Comparison of ENCODE assay signal across 20 cellular contexts in the genomic region with DNA sequence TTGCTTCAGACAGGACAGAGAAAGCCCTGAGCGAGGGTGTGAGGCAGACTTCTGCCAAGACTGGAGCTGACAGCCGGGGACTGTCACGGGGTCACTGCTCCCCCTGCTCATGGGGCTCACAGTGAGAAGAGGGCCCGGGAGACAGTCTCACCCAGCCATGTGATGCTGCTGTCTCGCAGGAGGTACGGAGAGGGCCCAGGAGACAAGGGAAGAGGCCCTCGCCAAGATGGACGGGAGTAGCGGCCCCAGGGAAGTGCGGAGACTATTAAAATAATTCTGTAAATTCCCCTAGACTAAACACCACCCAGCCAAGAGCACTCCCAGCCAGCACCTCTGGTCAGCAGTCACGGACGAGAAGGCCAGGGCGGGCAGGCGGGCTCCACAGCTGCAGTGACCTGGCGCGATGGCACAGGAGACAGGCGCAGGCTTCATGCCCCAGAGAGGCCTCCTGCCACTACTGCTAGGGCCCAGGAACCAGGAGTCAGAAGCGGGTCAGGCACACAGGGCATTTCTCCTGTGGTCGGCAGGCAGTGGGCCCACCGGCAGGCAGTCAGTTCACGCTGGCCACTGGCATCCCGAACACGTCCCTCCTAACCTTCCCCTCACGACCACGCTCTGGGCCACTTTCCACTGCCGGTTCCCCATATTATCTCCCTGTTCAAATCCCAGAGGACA. TPM values are rescaled to one million over a fixed set of nuclear protein-coding genes. Genes with fewer than 3 reads are reported as not detected.
"Had no signal": no experiment of that assay in that cellular context is flagged by ENCODE, and none has a peak within 500 bp of the region (broad histone marks: within the 10 kb centered on the region; RNA-seq: fewer than 3 reads in every experiment).

No MANE protein-coding gene starts in this region.

- H3K27ac ChIP-seq: brain microvascular endothelial cell, gastrocnemius medialis, heart left ventricle had no signal

- H3K9me3 Mint-ChIP-seq: activated B cell treated with CpG ODN at 0.5 μM for 24 hours; activated CD4-positive, alpha-beta memory T cell treated with anti-CD3 and anti-CD28 coated beads for 36 hours; activated naive CD8-positive, alpha-beta T cell treated with anti-CD3 and anti-CD28 coated beads for 36 hours; activated T-helper 1 cell treated with anti-CD3 and anti-CD28 coated beads, Interleukin-12 subunit alpha, Interleukin-12 subunit beta, Interleukin-2, Interleukin-4 antibody, amounts not matched to agents 30 ng/mL and 10 ng/mL and 1 ng/mL, durations not matched to agents 14 hours and 24 hours and 36 hours; natural killer cell treated with Interleukin-12 subunit alpha and Interleukin-12 subunit beta and Interleukin-15 and Interleukin-18, amount 100 ng/mL, for 72 hours; T-helper 2 cell treated with Interferon-gamma antibody and Interleukin-4, amounts not matched to agents 5 μg/mL and 100 μg/mL, for 36 hours had no signal

- H3K4me3 ChIP-seq: gastrocnemius medialis, heart left ventricle had no signal

- H3K36me3 ChIP-seq: brain microvascular endothelial cell, gastrocnemius medialis, heart left ventricle had no signal

- H3K9me3 ChIP-seq: gastrocnemius medialis, heart left ventricle had no signal

- ATAC-seq: esophagus mucosa; gastrocnemius medialis; natural killer cell treated with Interleukin-12 subunit alpha and Interleukin-12 subunit beta and Interleukin-15 and Interleukin-18, amount 100 ng/mL, for 72 hours; stimulated activated naive CD8-positive, alpha-beta T cell treated with anti-CD3 and anti-CD28 coated beads, Interleukin-15, Interleukin-2, amounts not matched to agents 100 U/mL and 50 U/mL, for 24 hours had no signal

- DNase-seq: activated B cell treated with CpG ODN at 0.5 μM for 24 hours; activated CD4-positive, alpha-beta memory T cell treated with anti-CD3 and anti-CD28 coated beads for 36 hours; activated CD4-positive, alpha-beta T cell treated with anti-CD3 and anti-CD28 coated beads for 4 hours; activated naive CD8-positive, alpha-beta T cell treated with anti-CD3 and anti-CD28 coated beads for 36 hours; activated T-cell treated with anti-CD3 and anti-CD28 coated beads for 4 hours; amygdala; brain microvascular endothelial cell; cortex of kidney; effector CD4-positive, alpha-beta T cell; gastrocnemius medialis; kidney glomerular epithelial cell; occipital lobe; stimulated activated CD4-positive, alpha-beta T cell treated with anti-CD3 and anti-CD28 coated beads, Interleukin-2, amount 100 ng/mL, for 24 hours; stimulated activated naive CD8-positive, alpha-beta T cell treated with anti-CD3 and anti-CD28 coated beads, Interleukin-15, Interleukin-2, amounts not matched to agents 100 U/mL and 50 U/mL, for 24 hours had no signal

- H3K27ac Mint-ChIP-seq: activated B cell treated with CpG ODN at 0.5 μM for 24 hours; activated CD4-positive, alpha-beta memory T cell treated with anti-CD3 and anti-CD28 coated beads for 36 hours; activated naive CD8-positive, alpha-beta T cell treated with anti-CD3 and anti-CD28 coated beads for 36 hours; activated T-helper 1 cell treated with anti-CD3 and anti-CD28 coated beads, Interleukin-12 subunit alpha, Interleukin-12 subunit beta, Interleukin-2, Interleukin-4 antibody, amounts not matched to agents 30 ng/mL and 10 ng/mL and 1 ng/mL, durations not matched to agents 14 hours and 24 hours and 36 hours; natural killer cell treated with Interleukin-12 subunit alpha and Interleukin-12 subunit beta and Interleukin-15 and Interleukin-18, amount 100 ng/mL, for 72 hours; progenitor cell of endocrine pancreas; T-helper 2 cell treated with Interferon-gamma antibody and Interleukin-4, amounts not matched to agents 5 μg/mL and 100 μg/mL, for 36 hours had no signal

- H3K36me3 Mint-ChIP-seq: activated CD4-positive, alpha-beta memory T cell treated with anti-CD3 and anti-CD28 coated beads for 36 hours; activated naive CD8-positive, alpha-beta T cell treated with anti-CD3 and anti-CD28 coated beads for 36 hours; natural killer cell treated with Interleukin-12 subunit alpha and Interleukin-12 subunit beta and Interleukin-15 and Interleukin-18, amount 100 ng/mL, for 72 hours had no signal

- H3K4me3 Mint-ChIP-seq: activated B cell treated with CpG ODN at 0.5 μM for 24 hours; activated CD4-positive, alpha-beta memory T cell treated with anti-CD3 and anti-CD28 coated beads for 36 hours; activated naive CD8-positive, alpha-beta T cell treated with anti-CD3 and anti-CD28 coated beads for 36 hours; activated T-helper 1 cell treated with anti-CD3 and anti-CD28 coated beads, Interleukin-12 subunit alpha, Interleukin-12 subunit beta, Interleukin-2, Interleukin-4 antibody, amounts not matched to agents 30 ng/mL and 10 ng/mL and 1 ng/mL, durations not matched to agents 14 hours and 24 hours and 36 hours; natural killer cell treated with Interleukin-12 subunit alpha and Interleukin-12 subunit beta and Interleukin-15 and Interleukin-18, amount 100 ng/mL, for 72 hours; T-helper 2 cell treated with Interferon-gamma antibody and Interleukin-4, amounts not matched to agents 5 μg/mL and 100 μg/mL, for 36 hours had no signal

RNA-seq across cellular contexts. Expression of a gene that starts 24.1 kb away (rescaled TPM):
- total RNA-seq: activated naive CD8-positive, alpha-beta T cell treated with anti-CD3 and anti-CD28 coated beads for 36 hours; activated T-helper 1 cell treated with anti-CD3 and anti-CD28 coated beads, Interleukin-12 subunit alpha, Interleukin-12 subunit beta, Interleukin-2, Interleukin-4 antibody, amounts not matched to agents 30 ng/mL and 10 ng/mL and 1 ng/mL, durations not matched to agents 14 hours and 24 hours and 36 hours; natural killer cell treated with Interleukin-12 subunit alpha and Interleukin-12 subunit beta and Interleukin-15 and Interleukin-18, amount 100 ng/mL, for 72 hours had no signal
- polyA plus RNA-seq: heart left ventricle had no signal

RNA-seq across cellular contexts. Expression of a gene that starts 54.2 kb away (rescaled TPM):
- total RNA-seq: activated B cell treated with CpG ODN at 0.5 μM for 24 hours; activated T-helper 1 cell treated with anti-CD3 and anti-CD28 coated beads, Interleukin-12 subunit alpha, Interleukin-12 subunit beta, Interleukin-2, Interleukin-4 antibody, amounts not matched to agents 30 ng/mL and 10 ng/mL and 1 ng/mL, durations not matched to agents 14 hours and 24 hours and 36 hours; esophagus mucosa; gastrocnemius medialis; natural killer cell treated with Interleukin-12 subunit alpha and Interleukin-12 subunit beta and Interleukin-15 and Interleukin-18, amount 100 ng/mL, for 72 hours; occipital lobe had no signal
